8 cellular contexts compared by ENCODE assay signal in the genomic region with DNA sequence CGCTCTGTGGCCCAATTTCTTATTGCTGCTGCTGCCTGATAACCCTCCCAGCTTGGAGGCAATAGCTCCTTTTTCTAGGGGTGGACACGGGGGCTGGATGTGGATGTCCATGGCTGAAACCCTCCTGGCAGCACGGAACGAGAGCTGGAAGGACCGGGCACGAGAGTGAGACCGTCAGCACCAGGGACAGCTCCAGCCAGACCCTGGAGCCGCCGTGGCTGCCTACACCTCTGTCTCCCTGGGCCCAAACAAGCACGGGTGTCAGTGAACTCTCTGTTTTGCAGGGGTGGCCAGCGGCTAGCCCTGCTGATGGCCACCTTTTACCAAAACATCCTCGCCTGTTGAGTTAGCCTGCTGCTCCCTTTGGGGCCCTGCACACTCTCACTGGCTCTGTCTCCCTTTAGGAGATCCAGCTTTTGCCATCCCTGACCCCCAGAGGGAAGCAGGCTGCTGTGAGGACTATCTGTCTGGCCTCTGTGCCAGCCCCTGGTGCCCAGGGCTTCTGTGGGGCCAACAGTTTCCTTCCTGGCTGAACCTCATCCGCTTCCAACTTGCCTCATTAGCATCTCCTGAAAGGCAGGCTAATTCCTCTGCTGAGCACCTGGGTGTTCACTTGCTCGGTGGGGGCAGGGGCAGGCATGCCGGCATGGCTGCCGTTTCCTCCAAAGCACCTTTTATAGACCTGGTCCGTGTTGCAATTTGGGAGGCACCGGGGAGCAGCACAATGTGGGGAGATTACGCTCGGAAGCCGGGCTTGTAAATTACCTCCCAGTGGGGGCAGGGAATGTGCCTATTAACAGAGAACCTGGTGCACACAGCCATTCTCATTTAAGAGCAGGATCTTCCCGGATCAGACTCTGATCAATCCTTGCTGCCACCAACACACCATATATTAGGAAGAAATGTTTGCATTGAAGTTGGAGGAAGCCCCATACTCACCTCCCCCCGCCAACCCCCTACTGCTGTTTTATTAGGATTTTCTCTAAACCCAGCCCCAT.
DNase-seq lines count a peak whose midpoint lies in the region; ATAC-seq and TF ChIP-seq lines count a peak whose summit lies in the region.

No MANE protein-coding gene starts in this region.

- H3K9me3 ChIP-seq in right atrium auricular region, result no peaks in the 10 kb centered on the region
- H3K9me3 ChIP-seq in WERI-Rb-1 (ENCODE audit: severe bottlenecking), result no peaks in the 10 kb centered on the region
- no peaks in the 10 kb centered on the region for H3K9me3 ChIP-seq in heart right ventricle
- H3K9me3 ChIP-seq in thyroid gland, result no peaks in the 10 kb centered on the region
- H3K9me3 ChIP-seq in tibial nerve, result no peaks in the 10 kb centered on the region

- 7 to 9% methylated on average over 23 of the region's 23 CpGs for WGBS in heart right ventricle, 2 donors
- 8 to 14% methylated on average over 16 to 18 of the region's 23 CpGs for WGBS in thyroid gland, 2 donors
- WGBS in tibial nerve, 2 donors, result 6 to 13% methylated on average over 20 to 23 of the region's 23 CpGs

- TF ChIP-seq POLR2A in thyroid gland (IDR thresholded peaks at IDR 0.05) (no peak), tibial nerve (IDR thresholded peaks at IDR 0.05) (no peak)

- peak; percentile 62 for DNase-seq in Right ventricle myocardium inferior (ENCODE audit: missing footprints)
- no peak for DNase-seq in right atrium auricular region (ENCODE audit: low spot score)
- DNase-seq in WERI-Rb-1, result peak; percentile 75
- peak; percentile 26 to 48 for DNase-seq in heart right ventricle
- DNase-seq in thyroid gland, result peak; percentile 49 to 62
- no peak for DNase-seq in DMS114 treated with DMSO at 0.1 percent for 48 hours (lab: John Stamatoyannopoulos, UW; ENCODE audit: unreplicated experiment)
- DNase-seq in tibial nerve (ENCODE audit: low spot score in 2 of 2), result no peak

- H3K27me3 ChIP-seq in right atrium auricular region (peaks cover 0 to 4% of the 10 kb centered on the region in 2 donors), WERI-Rb-1 (ENCODE audit: insufficient read depth, low read depth, severe bottlenecking) (no peaks in the 10 kb centered on the region), heart right ventricle (peaks cover 0 to 84% (median 67%) of the 10 kb centered on the region in 7 donors), thyroid gland (no peaks in the 10 kb centered on the region), tibial nerve (peaks cover 0 to 47% of the 10 kb centered on the region in 2 donors)

- no peak for TF ChIP-seq EP300 in tibial nerve (IDR thresholded peaks at IDR 0.05)

- TF ChIP-seq CTCF in right atrium auricular region (IDR thresholded peaks at IDR 0.05), result no peak
- TF ChIP-seq CTCF in WERI-Rb-1 (IDR thresholded peaks at IDR 0.05; ENCODE audit: low read depth, low read length), result peak; percentile 10; the same call in 1 of the 2 replicates
- TF ChIP-seq CTCF in heart right ventricle (IDR thresholded peaks at IDR 0.05), result no peak
- no peak for TF ChIP-seq CTCF in thyroid gland (IDR thresholded peaks at IDR 0.05)
- TF ChIP-seq CTCF in tibial nerve (IDR thresholded peaks at IDR 0.05), result no peak

- no peaks in the 10 kb centered on the region for H3K36me3 ChIP-seq in right atrium auricular region
- no peaks in the 10 kb centered on the region for H3K36me3 ChIP-seq in WERI-Rb-1
- no peaks in the 10 kb centered on the region for H3K36me3 ChIP-seq in heart right ventricle
- no peaks in the 10 kb centered on the region for H3K36me3 ChIP-seq in thyroid gland
- no peaks in the 10 kb centered on the region for H3K36me3 ChIP-seq in tibial nerve

- intact Hi-C loops in Right ventricle myocardium inferior (cut with DNase I) (no loop called here), heart right ventricle (cut with DNase I) (no loop called here), thyroid gland (cut with DNase I) (no loop called here)

- H3K27ac ChIP-seq in right atrium auricular region, result no peak overlapping the region
- H3K27ac ChIP-seq in WERI-Rb-1, result peak overlapping the region; percentile 67
- no peak overlapping the region for H3K27ac ChIP-seq in heart right ventricle
- H3K27ac ChIP-seq in thyroid gland, result no peak overlapping the region
- H3K27ac ChIP-seq in tibial nerve, result no peak overlapping the region

- H3K4me3 ChIP-seq in right atrium auricular region, result no peak overlapping the region
- peak overlapping the region; percentile 13 for H3K4me3 ChIP-seq in WERI-Rb-1 (ENCODE audit: low read depth, low read length)
- H3K4me3 ChIP-seq in heart right ventricle, result no peak overlapping the region
- no peak overlapping the region for H3K4me3 ChIP-seq in thyroid gland (replicated peaks in 1 of 3)
- no peak overlapping the region for H3K4me3 ChIP-seq in tibial nerve

- H3K4me1 ChIP-seq in right atrium auricular region (no peaks in the 10 kb centered on the region), heart right ventricle (no peaks in the 10 kb centered on the region), thyroid gland (no peaks in the 10 kb centered on the region), tibial nerve (no peaks in the 10 kb centered on the region)

- no peak for ATAC-seq in Right ventricle myocardium inferior
- peak in 4 of 8 donors; percentile 53 to 71 (median 60) for ATAC-seq in heart right ventricle
- no peak for ATAC-seq in HG03354 (IDR thresholded peaks at IDR 0.05; ENCODE audit: poor library complexity, severe bottlenecking, unreplicated experiment)

Comparison
In these comparisons a context has a peak if more than half of its experiments do, and no peak if none do; other contexts are left out.
1. DNase-seq: peak in Right ventricle myocardium inferior (single experiment), WERI-Rb-1 (single experiment), heart right ventricle (2 of 2) and thyroid gland (2 of 2); none in right atrium auricular region (single experiment), DMS114 treated with DMSO at 0.1 percent for 48 hours (single experiment) and tibial nerve (0 of 2).